23 cellular contexts compared by ENCODE assay signal in the genomic region with DNA sequence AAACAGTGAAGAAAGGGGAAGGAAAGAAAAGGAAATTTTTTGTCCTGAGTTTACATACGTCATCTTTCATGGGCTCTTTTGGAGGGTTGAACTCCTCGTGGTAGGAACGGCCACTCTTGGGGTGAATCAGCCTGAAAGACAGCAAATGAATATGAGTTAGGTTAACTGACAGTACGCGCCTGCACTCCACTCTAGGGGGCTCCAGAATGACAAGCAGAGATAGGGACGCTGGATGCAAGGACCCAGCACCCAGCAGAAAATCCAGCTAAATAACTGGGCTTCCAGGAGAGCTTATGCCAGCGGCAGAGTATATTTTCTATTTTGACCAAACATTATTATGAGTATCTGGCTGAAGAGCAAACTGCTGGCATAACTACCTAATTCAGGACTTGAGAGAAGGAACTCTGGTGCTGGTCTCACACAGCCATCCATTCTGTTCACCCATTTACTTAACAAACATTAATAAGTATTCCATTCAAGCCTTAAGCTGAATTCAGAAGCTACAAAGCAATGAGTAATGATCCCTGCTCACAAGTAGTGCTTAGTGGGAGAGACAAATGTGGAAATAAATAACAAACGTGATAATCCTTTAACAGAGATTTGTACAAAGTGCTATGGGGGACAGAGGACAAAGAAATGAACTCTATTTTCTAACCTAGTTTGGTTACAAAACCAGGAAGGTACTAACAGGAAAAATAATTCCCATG. TPM values are rescaled to one million over a fixed set of nuclear protein-coding genes. Genes with fewer than 3 reads are reported as not detected.
DNase-seq lines count a peak whose midpoint lies in the region; TF ChIP-seq lines count a peak whose summit lies in the region.
"Had no signal": no experiment of that assay in that cellular context is flagged by ENCODE, and none has a peak within 500 bp of the region (broad histone marks: within the 10 kb centered on the region; RNA-seq: fewer than 3 reads in every experiment).

No MANE protein-coding gene starts in this region.

- H3K56ac ChIP-seq in H9 (ENCODE audit: insufficient read length, low read depth, low read length) = no peak overlapping the region

- no peak overlapping the region for H2AK5ac ChIP-seq in H9 (ENCODE audit: insufficient read length, low read length)

- H3K4me3 Mint-ChIP-seq in Calu3 (ENCODE audit: low read depth, unreplicated experiment) (no peak overlapping the region), H9 (no peak overlapping the region; a peak in 1 of 5 replicates), brain (peak overlapping the region in 1 of 5 experiments; percentile 26)
- H3K4me3 Mint-ChIP-seq: activated CD4-positive, alpha-beta T cell treated with anti-CD3 and anti-CD28 coated beads, Interleukin-2, amount 10 ng/mL, durations not matched to agents 7 days and 5 days; CD8-positive, alpha-beta T cell; nephron progenitor cell had no signal

- no TSS peak for BruUV-seq in Calu3 (replicated peaks; lab: Mats Ljungman, UMichigan)

- no peak overlapping the region for H4K8ac ChIP-seq in H9 (replicated peaks; ENCODE audit: insufficient read length, low read depth, low read length)

- no peak overlapping the region for H3K9ac ChIP-seq in H9 (ENCODE audit: extremely low read depth, insufficient read length, low read length)
- H3K9ac ChIP-seq: KMS-11 had no signal

- no peaks in the 10 kb centered on the region for H3K27me3 ChIP-seq in H9 (ENCODE audit: insufficient read depth, low read length)
- H3K27me3 ChIP-seq: esophagus squamous epithelium, stomach, upper lobe of right lung had no signal

- H3K36me3 Mint-ChIP-seq in Calu3 (ENCODE audit: insufficient read depth, unreplicated experiment) (peaks cover 51% of the 10 kb centered on the region), H9 (ENCODE audit: insufficient read depth in 1 of 3, low read depth in 3 of 3) (peaks cover 42 to 79% (median 69%) of the 10 kb centered on the region in 3 experiments; a peak in 6 of 7 replicates), brain (peaks cover 61% of the 10 kb centered on the region)

- H2BK120ac ChIP-seq in H9 (ENCODE audit: low read depth, low read length, poor library complexity, severe bottlenecking) = no peak overlapping the region

- no peaks in the 10 kb centered on the region for H4K20me1 ChIP-seq in H9 (ENCODE audit: control insufficient read depth, insufficient read depth, insufficient read length)

- H4K91ac ChIP-seq in H9 (ENCODE audit: insufficient read length, low read depth, low read length) = no peak overlapping the region

- H3K14ac ChIP-seq in H9 (ENCODE audit: insufficient read depth, low read length) = no peak overlapping the region

- H2BK15ac ChIP-seq in H9 (ENCODE audit: low read depth, low read length) = no peak overlapping the region

- H3K23ac ChIP-seq in H9 (ENCODE audit: insufficient read length, low read depth, low read length) = no peak overlapping the region

- intact Hi-C loops in Calu3 (cut with micrococcal nuclease; ENCODE audit: unreplicated experiment) = no loop called here

- no peaks in the 10 kb centered on the region for H3K27me3 Mint-ChIP-seq in Calu3 (ENCODE audit: unreplicated experiment)
- H3K27me3 Mint-ChIP-seq in H9 (ENCODE audit: low read depth) = no peaks in the 10 kb centered on the region
- H3K27me3 Mint-ChIP-seq in brain = no peaks in the 10 kb centered on the region
- H3K27me3 Mint-ChIP-seq: activated CD4-positive, alpha-beta T cell treated with anti-CD3 and anti-CD28 coated beads, Interleukin-2, amount 10 ng/mL, durations not matched to agents 7 days and 5 days had no signal

- H2BK12ac ChIP-seq in H9 (ENCODE audit: insufficient read length, low read depth, low read length) = no peak overlapping the region

- no peak for TF ChIP-seq CTCF in Calu3 (IDR thresholded peaks at IDR 0.05; ENCODE audit: unreplicated experiment)
- peak; percentile 26; the same call in 1 of the 3 replicates for TF ChIP-seq CTCF in H9 (conservative IDR thresholded peaks at IDR 0.05)
- TF ChIP-seq CTCF in brain (conservative IDR thresholded peaks at IDR 0.05) = no peak

- no CpG with 5 or more reads among the region's 8 CpGs for WGBS in H9 (ENCODE audit: extremely low coverage, insufficient read length, low lambda C conversion rate)

- no peak for DNase-seq in Calu3
- no peak for DNase-seq in H9
- peak; percentile 40 for DNase-seq in midbrain (lab: John Stamatoyannopoulos, UW)
- no peak for DNase-seq in DMS79 (lab: John Stamatoyannopoulos, UW)
- DNase-seq in glomerular visceral epithelial cell (ENCODE audit: extremely low spot score) = no peak
- DNase-seq in erythroblast (lab: John Stamatoyannopoulos, UW) = no peak
- DNase-seq: activated CD4-positive, alpha-beta T cell treated with anti-CD3 and anti-CD28 coated beads, Interleukin-2, amount 10 ng/mL, durations not matched to agents 7 days and 5 days; activated CD8-positive, alpha-beta memory T cell treated with anti-CD3 and anti-CD28 coated beads, Interleukin-2, amount 50 U/mL, for 4 hours; activated gamma-delta T cell; amniotic stem cell; CD8-positive, alpha-beta T cell; central memory CD4-positive, alpha-beta T cell; effector CD8-positive, alpha-beta T cell; esophagus squamous epithelium; NCI-H1092; NCI-H2029 treated with DMSO at 0.1 percent for 48 hours; NCI-H446 treated with DMSO at 0.1 percent for 48 hours; nephron progenitor cell; stimulated activated CD4-positive, alpha-beta T cell treated with anti-CD3 and anti-CD28 coated beads, Interleukin-2, amount 100 ng/mL, for 48 hours; stomach; upper lobe of right lung had no signal

- no peaks in the 10 kb centered on the region for H3K23me2 ChIP-seq in H9 (ENCODE audit: insufficient read length, low read depth, low read length, poor library complexity, severe bottlenecking)

- no peak overlapping the region for H3K18ac ChIP-seq in H9 (ENCODE audit: insufficient read length, low read depth, low read length)

- H2AFZ ChIP-seq in H9 (ENCODE audit: low read length) = no peak overlapping the region

- no peaks in the 10 kb centered on the region for H3K79me1 ChIP-seq in H9 (ENCODE audit: insufficient read depth, low read depth, low read length, poor library complexity, severe bottlenecking)

- H3K9me3 Mint-ChIP-seq in Calu3 (ENCODE audit: low read depth, unreplicated experiment) = no peaks in the 10 kb centered on the region
- no peaks in the 10 kb centered on the region for H3K9me3 Mint-ChIP-seq in H9
- H3K9me3 Mint-ChIP-seq in brain = no peaks in the 10 kb centered on the region
- H3K9me3 Mint-ChIP-seq: activated CD4-positive, alpha-beta T cell treated with anti-CD3 and anti-CD28 coated beads, Interleukin-2, amount 10 ng/mL, durations not matched to agents 7 days and 5 days; CD8-positive, alpha-beta T cell; nephron progenitor cell had no signal

- no peaks in the 10 kb centered on the region for H3K4me1 ChIP-seq in H9 (ENCODE audit: insufficient read depth, low read length)

- peaks cover 35% of the 10 kb centered on the region for H3K4me1 Mint-ChIP-seq in Calu3 (ENCODE audit: low read depth, unreplicated experiment)
- no peaks in the 10 kb centered on the region for H3K4me1 Mint-ChIP-seq in H9
- peaks cover 20% of the 10 kb centered on the region for H3K4me1 Mint-ChIP-seq in brain
- H3K4me1 Mint-ChIP-seq: nephron progenitor cell had no signal

- CTCF ChIA-PET in Calu3 (lab: Charles Lee) = no interaction called here

- no peak for TF ChIP-seq POLR2A in erythroblast (IDR thresholded peaks at IDR 0.05; ENCODE audit: low read length)

- H3T11ph ChIP-seq in H9 (ENCODE audit: low read length) = no peak overlapping the region

- H4K5ac ChIP-seq in H9 (ENCODE audit: insufficient read length, low read depth, low read length) = no peak overlapping the region

- peak overlapping the region; percentile 6 for H3K27ac Mint-ChIP-seq in Calu3 (ENCODE audit: unreplicated experiment)
- H3K27ac Mint-ChIP-seq in H9 = peak overlapping the region in 1 of 3 experiments; percentile 49; a peak in 1 of 7 replicates
- H3K27ac Mint-ChIP-seq in brain = peak overlapping the region in 4 of 5 experiments; percentile 34 to 96 (median 84)
- H3K27ac Mint-ChIP-seq: activated CD4-positive, alpha-beta T cell treated with anti-CD3 and anti-CD28 coated beads, Interleukin-2, amount 10 ng/mL, durations not matched to agents 7 days and 5 days; CD8-positive, alpha-beta T cell; nephron progenitor cell had no signal

- H2BK5ac ChIP-seq in H9 (ENCODE audit: insufficient read length, low read length) = no peak overlapping the region

- no peaks in the 10 kb centered on the region for H3K9me3 ChIP-seq in H9 (ENCODE audit: control insufficient read depth, low read depth, low read length)
- H3K9me3 ChIP-seq: esophagus squamous epithelium, stomach, upper lobe of right lung had no signal

- no peak overlapping the region for H3K4ac ChIP-seq in H9 (ENCODE audit: low read depth, low read length)

- no peaks in the 10 kb centered on the region for H3K79me2 ChIP-seq in H9 (ENCODE audit: insufficient read depth, low read length)

- no peak overlapping the region for H3K4me2 ChIP-seq in H9 (ENCODE audit: insufficient read depth, insufficient read length, low read length)
- H3K4me2 ChIP-seq: KMS-11 had no signal

- no peak overlapping the region for H2BK20ac ChIP-seq in H9 (ENCODE audit: low read depth, low read length, poor library complexity, severe bottlenecking)

- H3K27ac ChIP-seq in H9 (ENCODE audit: insufficient read length, low read depth, low read length) = no peak overlapping the region
- H3K27ac ChIP-seq: KMS-11, upper lobe of right lung had no signal

RNA-seq across cellular contexts. Expression of gene AK2, which starts 22.1 kb away (rescaled TPM):
- 226 and 233 TPM in 2 replicates for total RNA-seq in Calu3 (2022)
- 144 and 159 TPM in 2 replicates for total RNA-seq in H9 (2021)
- 166 TPM for polyA plus RNA-seq in brain (ENCODE audit: insufficient read depth, low read depth, low replicate concordance)

RNA-seq across cellular contexts. Expression of gene RNF19B, which starts 50.0 kb away (rescaled TPM):
- total RNA-seq in Calu3 (2022) = 21.5 and 23.2 TPM in 2 replicates
- total RNA-seq in H9 (2021) = 15.0 and 15.6 TPM in 2 replicates
- polyA plus RNA-seq in brain (ENCODE audit: insufficient read depth, low read depth, low replicate concordance) = 28.4 TPM
